ENCODE assay signal across 15 cellular contexts in the genomic region with DNA sequence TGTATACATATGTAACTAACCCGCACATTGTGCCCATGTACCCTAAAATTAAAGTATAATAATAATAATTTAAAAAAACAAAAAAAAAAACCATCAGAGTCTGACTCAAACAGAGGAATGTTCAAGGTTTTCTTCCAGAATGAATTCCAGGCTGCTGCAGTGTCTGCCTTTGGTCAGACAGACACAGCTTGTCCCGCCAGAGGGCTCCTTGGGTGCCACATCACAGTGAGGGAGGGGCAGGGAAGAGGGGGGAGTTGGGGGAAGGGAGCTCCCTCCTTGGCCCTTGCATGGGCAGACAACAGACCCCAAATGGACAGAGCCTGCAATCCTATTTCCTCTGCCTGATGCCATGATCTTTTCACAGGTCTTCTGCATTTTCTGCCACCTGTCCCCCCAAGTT. TPM values are rescaled to one million over a fixed set of nuclear protein-coding genes. Genes with fewer than 3 reads are reported as not detected.
DNase-seq lines count a peak whose midpoint lies in the region; ATAC-seq and TF ChIP-seq lines count a peak whose summit lies in the region.
"Had no signal": no experiment of that assay in that cellular context is flagged by ENCODE, and none has a peak within 500 bp of the region (broad histone marks: within the 10 kb centered on the region; RNA-seq: fewer than 3 reads in every experiment).

No MANE protein-coding gene starts in this region.

- H3K36me3 ChIP-seq in sigmoid colon: peaks cover 0 to 22% (median 5%) of the 10 kb centered on the region in 4 donors

- H3K4me1 Mint-ChIP-seq in CD4-positive, alpha-beta T cell (ENCODE audit: low read depth): no peaks in the 10 kb centered on the region
- H3K4me1 Mint-ChIP-seq: activated CD4-positive, alpha-beta T cell treated with anti-CD3 and anti-CD28 coated beads for 36 hours; memory B cell; T-cell had no signal

- H3K9me3 ChIP-seq in sigmoid colon: no peaks in the 10 kb centered on the region
- H3K9me3 ChIP-seq in CD4-positive, alpha-beta T cell (ENCODE audit: control insufficient read depth, low read length): no peaks in the 10 kb centered on the region
- H3K9me3 ChIP-seq: HAP-1 had no signal

- H3K27me3 ChIP-seq in sigmoid colon: no peaks in the 10 kb centered on the region
- no peaks in the 10 kb centered on the region for H3K27me3 ChIP-seq in CD4-positive, alpha-beta T cell (ENCODE audit: control insufficient read depth, insufficient read depth, low read length)

- DNase-seq in AG09319 (ENCODE audit: extremely low read depth, low read depth): no peak
- DNase-seq in amniotic epithelial cell (ENCODE audit: low read depth): peak; percentile 66
- DNase-seq in left ventricle myocardium superior: no peak
- DNase-seq in sigmoid colon: peak; percentile 69
- DNase-seq in CD4-positive, alpha-beta T cell: no peak
- no peak for DNase-seq in T-helper 1 cell
- DNase-seq: activated CD4-positive, alpha-beta T cell treated with anti-CD3 and anti-CD28 coated beads for 36 hours; activated effector memory CD4-positive, alpha-beta T cell treated with Interleukin-2 at 50 U/mL for 16 hours; CD4-positive, CD25-positive, alpha-beta regulatory T cell; cortex of kidney; T-cell had no signal

- no peak for TF ChIP-seq POLR2A in sigmoid colon (IDR thresholded peaks at IDR 0.05)

- H3K27ac Mint-ChIP-seq in CD4-positive, alpha-beta T cell: no peak overlapping the region
- H3K27ac Mint-ChIP-seq: activated CD4-positive, alpha-beta T cell treated with anti-CD3 and anti-CD28 coated beads for 36 hours; CD4-positive, CD25-positive, alpha-beta regulatory T cell; memory B cell; T-cell had no signal

- H3K27me3 Mint-ChIP-seq in CD4-positive, alpha-beta T cell: peaks cover 4% of the 10 kb centered on the region

- peak overlapping the region in 3 of 4 donors; percentile 26 to 61 (median 47) for H3K27ac ChIP-seq in sigmoid colon
- no peak overlapping the region for H3K27ac ChIP-seq in CD4-positive, alpha-beta T cell (ENCODE audit: low read depth, low read length)

- TF ChIP-seq EP300 in sigmoid colon (IDR thresholded peaks at IDR 0.05): no peak

- POLR2A ChIA-PET in CD4-positive, alpha-beta T cell (lab: Charles Lee): no interaction called here

- 89 to 91% methylated on average over 2 of the region's 2 CpGs for WGBS in sigmoid colon, 2 donors

- H3K36me3 Mint-ChIP-seq in CD4-positive, alpha-beta T cell (ENCODE audit: low read depth): no peaks in the 10 kb centered on the region
- H3K36me3 Mint-ChIP-seq: CD4-positive, CD25-positive, alpha-beta regulatory T cell; memory B cell; T-cell had no signal

- no peaks in the 10 kb centered on the region for H3K9me3 Mint-ChIP-seq in CD4-positive, alpha-beta T cell
- H3K9me3 Mint-ChIP-seq: CD4-positive, CD25-positive, alpha-beta regulatory T cell; memory B cell; T-cell had no signal

- no peak overlapping the region for H3K4me3 ChIP-seq in sigmoid colon
- H3K4me3 ChIP-seq: HAP-1 had no signal

- no peak overlapping the region for H3K4me3 Mint-ChIP-seq in CD4-positive, alpha-beta T cell
- H3K4me3 Mint-ChIP-seq: activated CD4-positive, alpha-beta T cell treated with anti-CD3 and anti-CD28 coated beads for 36 hours; CD4-positive, CD25-positive, alpha-beta regulatory T cell; memory B cell; T-cell had no signal

- CTCF ChIA-PET in CD4-positive, alpha-beta T cell (lab: Charles Lee): no interaction called here

- H3K4me1 ChIP-seq in sigmoid colon: peaks cover 0 to 41% (median 28%) of the 10 kb centered on the region in 4 donors

- ATAC-seq in left ventricle myocardium superior (peak; percentile 62), HG03196 (IDR thresholded peaks at IDR 0.05; ENCODE audit: unreplicated experiment) (no peak), GM21723 (IDR thresholded peaks at IDR 0.05; ENCODE audit: unreplicated experiment) (no peak)
- ATAC-seq in CD4-positive, alpha-beta T cell (ENCODE audit: poor library complexity): no peak
- ATAC-seq: activated CD4-positive, alpha-beta T cell treated with anti-CD3 and anti-CD28 coated beads for 36 hours; T-cell had no signal

- TF ChIP-seq CTCF in AG09319 (IDR thresholded peaks at IDR 0.05; ENCODE audit: low read depth, low read length) (peak; percentile 16), sigmoid colon (IDR thresholded peaks at IDR 0.05) (no peak)
- TF ChIP-seq CTCF in CD4-positive, alpha-beta T cell (IDR thresholded peaks at IDR 0.05): no peak

- intact Hi-C loops in left ventricle myocardium superior (cut with micrococcal nuclease): no loop called here
- intact Hi-C loops in sigmoid colon (cut with DNase I): no loop called here
- intact Hi-C loops in CD4-positive, alpha-beta T cell (cut with DNase I, micrococcal nuclease): no loop called here

RNA-seq across cellular contexts. Expression of a gene that starts 36.5 kb away (rescaled TPM):
- total RNA-seq in left ventricle myocardium superior (109 TPM), sigmoid colon (100 to 1,000 TPM in 2 of 4 donors, 10 to 100 TPM in 2; 89.2 to 203 (median 125) TPM)
- 10 to 100 TPM; 15.0 to 27.0 (median 22.7) TPM for polyA plus RNA-seq in sigmoid colon
- under 1 TPM; 0.47 to 0.85 TPM for total RNA-seq in CD4-positive, alpha-beta T cell

Comparison
In these comparisons a context has a peak if more than half of its experiments do, and no peak if none do; other contexts are left out.
1. DNase-seq: peak in amniotic epithelial cell (single experiment) and sigmoid colon (single experiment); none in AG09319 (single experiment), left ventricle myocardium superior (single experiment), CD4-positive, alpha-beta T cell (0 of 10) and T-helper 1 cell (0 of 5).
2. RNA of a gene that starts 36.5 kb away (total RNA-seq): 89.2 to 203 TPM in sigmoid colon and 109 TPM in left ventricle myocardium superior (single experiment); 0.47 to 0.85 TPM in CD4-positive, alpha-beta T cell; every median in the first group is over 10 times any median in the second.